In the genomic region with DNA sequence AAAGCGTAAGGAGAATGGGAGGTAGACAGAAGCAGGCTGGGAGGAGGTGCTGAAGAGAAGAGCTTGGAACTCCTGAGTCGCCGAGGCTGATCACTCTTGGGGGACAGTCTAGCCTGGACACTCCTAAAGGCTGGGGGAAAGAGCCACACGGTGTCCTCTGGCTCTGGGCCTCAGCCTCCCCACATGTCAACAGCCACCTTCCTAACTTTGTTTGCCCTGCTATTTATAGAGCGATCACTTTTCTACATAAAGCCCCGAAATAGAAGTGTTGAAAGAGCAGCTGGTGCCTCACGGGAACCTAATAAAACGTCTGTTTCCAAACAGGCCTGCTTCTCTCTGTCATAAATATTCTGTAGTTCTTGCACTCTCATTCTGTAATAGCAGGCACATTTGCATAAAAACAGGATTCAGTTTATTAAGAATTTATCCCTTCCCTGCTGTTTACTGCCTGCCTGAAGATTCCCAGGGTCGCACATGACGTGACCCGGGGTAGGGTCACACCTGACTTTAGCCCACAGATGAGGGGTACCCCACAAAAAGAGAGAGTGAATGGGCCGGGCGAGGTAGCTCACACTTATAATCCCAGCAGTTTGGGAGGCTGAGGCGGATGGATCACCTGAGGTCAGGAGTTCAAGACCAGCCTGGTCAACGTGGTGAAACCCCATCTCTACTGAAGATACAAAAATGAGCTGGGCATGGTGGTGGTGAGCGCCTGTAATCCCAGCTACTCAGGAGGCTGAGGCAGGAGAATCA, we compare ENCODE assay signal across 10 cellular contexts.
DNase-seq lines count a peak whose midpoint lies in the region; ATAC-seq, FAIRE-seq and TF ChIP-seq lines count a peak whose summit lies in the region.
"Had no signal": no experiment of that assay in that cellular context is flagged by ENCODE, and none has a peak within 500 bp of the region (broad histone marks: within the 10 kb centered on the region; RNA-seq: fewer than 3 reads in every experiment).

No MANE protein-coding gene starts in this region.

- peak overlapping the region; percentile 59 to 85 (median 72) for H3K27ac ChIP-seq in esophagus muscularis mucosa (replicated peaks in 1 of 4)
- H3K27ac ChIP-seq in pancreas: peak overlapping the region in 3 of 4 donors; percentile 24 to 74 (median 65)
- H3K27ac ChIP-seq in effector memory CD4-positive, alpha-beta T cell (ENCODE audit: insufficient read depth, low read length, poor library complexity, severe bottlenecking): no peak overlapping the region
- H3K27ac ChIP-seq in mesendoderm (ENCODE audit: low read depth, low read length): no peak overlapping the region

- no peaks in the 10 kb centered on the region for H3K36me3 ChIP-seq in Caco-2 (ENCODE audit: control insufficient read depth, insufficient read depth, low read length)
- H3K36me3 ChIP-seq in esophagus muscularis mucosa: no peaks in the 10 kb centered on the region
- H3K36me3 ChIP-seq in pancreas: no peaks in the 10 kb centered on the region
- no peaks in the 10 kb centered on the region for H3K36me3 ChIP-seq in effector memory CD4-positive, alpha-beta T cell (ENCODE audit: control insufficient read depth, insufficient read depth, low read length)
- H3K36me3 ChIP-seq in mesendoderm (ENCODE audit: control insufficient read depth, insufficient read depth, low read length): no peaks in the 10 kb centered on the region

- intact Hi-C loops in Caco-2 (cut with micrococcal nuclease; ENCODE audit: unreplicated experiment) (no loop called here), esophagus muscularis mucosa (cut with DNase I) (loop anchor here (5.0 to 10.0 kb wide), 3 partner anchors 46 to 304 kb away; a partner anchor contains a TSS), pancreas (cut with DNase I) (no loop called here), posterior vena cava (cut with DNase I) (no loop called here)

- no peak overlapping the region for H3K23ac ChIP-seq in mesendoderm (ENCODE audit: low read length)

- peak overlapping the region; percentile 21 for H3K27ac Mint-ChIP-seq in Caco-2 (ENCODE audit: unreplicated experiment)

- no peak overlapping the region for H3K18ac ChIP-seq in mesendoderm (ENCODE audit: low read length)

- H3K4ac ChIP-seq in mesendoderm (ENCODE audit: low read depth, low read length): no peak overlapping the region

- ATAC-seq in pancreas: peak in 3 of 4 donors; percentile 54 to 77 (median 64)

- H2BK120ac ChIP-seq in mesendoderm (ENCODE audit: low read depth, low read length): no peak overlapping the region

- no peak overlapping the region for H3K4me3 ChIP-seq in Caco-2 (ENCODE audit: low read depth, low read length)
- H3K4me3 ChIP-seq in esophagus muscularis mucosa: no peak overlapping the region
- no peak overlapping the region for H3K4me3 ChIP-seq in pancreas
- no peak overlapping the region for H3K4me3 ChIP-seq in effector memory CD4-positive, alpha-beta T cell (ENCODE audit: insufficient read depth, low read depth, low read length, poor library complexity, severe bottlenecking)
- no peak overlapping the region for H3K4me3 ChIP-seq in mesendoderm (ENCODE audit: low read length)

- no peak for DNase-seq in Caco-2
- DNase-seq in NCI-H2081 (lab: John Stamatoyannopoulos, UW): peak; percentile 47 to 80
- no peak for DNase-seq in esophagus muscularis mucosa (ENCODE audit: extremely low spot score)
- peak in 2 of 6 donors; percentile 51 to 54 for DNase-seq in pancreas
- DNase-seq in effector memory CD4-positive, alpha-beta T cell: no peak
- DNase-seq in posterior vena cava (ENCODE audit: low spot score): no peak
- no peak for DNase-seq in mesendoderm
- no peak for DNase-seq in NCI-H446 (lab: John Stamatoyannopoulos, UW)
- DNase-seq: activated B cell treated with CpG ODN at 0.5 μM for 24 hours, amniotic stem cell had no signal

- peak; percentile 49 for TF ChIP-seq EP300 in esophagus muscularis mucosa (IDR thresholded peaks at IDR 0.05)

- H2BK15ac ChIP-seq in mesendoderm (replicated peaks; ENCODE audit: low read depth): no peak overlapping the region

- H4K5ac ChIP-seq in mesendoderm (ENCODE audit: low read length): no peak overlapping the region

- H3K27me3 ChIP-seq in Caco-2 (replicated peaks; ENCODE audit: control insufficient read depth, insufficient read depth, low read length): no peaks in the 10 kb centered on the region
- no peaks in the 10 kb centered on the region for H3K27me3 ChIP-seq in esophagus muscularis mucosa
- H3K27me3 ChIP-seq in pancreas: no peaks in the 10 kb centered on the region
- no peaks in the 10 kb centered on the region for H3K27me3 ChIP-seq in effector memory CD4-positive, alpha-beta T cell (replicated peaks; ENCODE audit: control insufficient read depth, insufficient read depth, low read length, poor library complexity, severe bottlenecking)
- H3K27me3 ChIP-seq in mesendoderm (ENCODE audit: insufficient read depth, low read length, poor library complexity): no peaks in the 10 kb centered on the region

- BruUV-seq in Caco-2 (replicated peaks; lab: Mats Ljungman, UMichigan): no TSS peak

- CTCF ChIA-PET in Caco-2 (lab: Charles Lee): no interaction called here

- H3K36me3 Mint-ChIP-seq in Caco-2 (ENCODE audit: insufficient read depth, unreplicated experiment): no peaks in the 10 kb centered on the region

- WGBS in esophagus muscularis mucosa: 69% methylated on average over 16 of the region's 16 CpGs
- WGBS in pancreas, 2 donors: 46% methylated on average over 16 of the region's 16 CpGs
- WGBS in mesendoderm (ENCODE audit: extremely low coverage, insufficient coverage, low lambda C conversion rate): no CpG with 5 or more reads among the region's 16 CpGs

- no peak overlapping the region for H3K4me3 Mint-ChIP-seq in Caco-2 (ENCODE audit: unreplicated experiment)
- H3K4me3 Mint-ChIP-seq: activated B cell treated with CpG ODN at 0.5 μM for 24 hours had no signal

- no peaks in the 10 kb centered on the region for H3K79me1 ChIP-seq in mesendoderm (ENCODE audit: low read length)

- no peak overlapping the region for H3K9ac ChIP-seq in mesendoderm (ENCODE audit: low read length)

- no peak overlapping the region for H4K8ac ChIP-seq in mesendoderm (ENCODE audit: low read depth, low read length)

- no peak overlapping the region for H2BK5ac ChIP-seq in mesendoderm (ENCODE audit: low read length)

- FAIRE-seq in pancreas (lab: Jason Lieb, UNC): no peak

- no peak overlapping the region for H3K4me2 ChIP-seq in mesendoderm (ENCODE audit: low read length)

- no peak overlapping the region for H3K56ac ChIP-seq in mesendoderm (ENCODE audit: low read length)

- POLR2A ChIA-PET in Caco-2 (lab: Charles Lee): no interaction called here

- H3K9me3 ChIP-seq in Caco-2 (peaks cover 14% of the 10 kb centered on the region), esophagus muscularis mucosa (no peaks in the 10 kb centered on the region), pancreas (no peaks in the 10 kb centered on the region)
- H3K9me3 ChIP-seq in effector memory CD4-positive, alpha-beta T cell (ENCODE audit: control insufficient read depth, low read length): no peaks in the 10 kb centered on the region

- peaks cover 4% of the 10 kb centered on the region for H3K4me1 ChIP-seq in Caco-2
- H3K4me1 ChIP-seq in esophagus muscularis mucosa: peaks cover 80 to 86% (median 82%) of the 10 kb centered on the region in 4 donors
- H3K4me1 ChIP-seq in pancreas: peaks cover 32 to 56% (median 54%) of the 10 kb centered on the region in 3 donors
- H3K4me1 ChIP-seq in effector memory CD4-positive, alpha-beta T cell (ENCODE audit: control insufficient read depth, insufficient read depth, low read length, poor library complexity, severe bottlenecking): peaks cover 12% of the 10 kb centered on the region
- peaks cover 2% of the 10 kb centered on the region for H3K4me1 ChIP-seq in mesendoderm (ENCODE audit: control insufficient read depth, low read depth, low read length)

- no peaks in the 10 kb centered on the region for H3K79me2 ChIP-seq in mesendoderm (ENCODE audit: control insufficient read depth, insufficient read depth, low read length)

- no peak overlapping the region for H2AK5ac ChIP-seq in mesendoderm (ENCODE audit: low read length)

- TF ChIP-seq POLR2A in esophagus muscularis mucosa (IDR thresholded peaks at IDR 0.05; ENCODE audit: low read depth): no peak

- no peak for TF ChIP-seq CTCF in Caco-2 (IDR thresholded peaks at IDR 0.05; ENCODE audit: insufficient read depth in 1 of 2, low read depth in 1 of 2, low read length in 1 of 2, severe bottlenecking in 1 of 2, unreplicated experiment in 1 of 2)
- TF ChIP-seq CTCF in esophagus muscularis mucosa (IDR thresholded peaks at IDR 0.05): no peak
- TF ChIP-seq CTCF in pancreas (IDR thresholded peaks at IDR 0.05): no peak

- no peaks in the 10 kb centered on the region for H3K9me3 Mint-ChIP-seq in Caco-2 (ENCODE audit: unreplicated experiment)
- H3K9me3 Mint-ChIP-seq: activated B cell treated with CpG ODN at 0.5 μM for 24 hours had no signal

- no peaks in the 10 kb centered on the region for H3K27me3 Mint-ChIP-seq in Caco-2 (ENCODE audit: insufficient read depth, unreplicated experiment)
- H3K27me3 Mint-ChIP-seq: activated B cell treated with CpG ODN at 0.5 μM for 24 hours had no signal

- H3K4me1 Mint-ChIP-seq in Caco-2 (ENCODE audit: low read depth, unreplicated experiment): peaks cover 21% of the 10 kb centered on the region

Comparison
In these comparisons a context has a peak if more than half of its experiments do, and no peak if none do; other contexts are left out.
1. DNase-seq: peak in NCI-H2081 (2 of 2); none in Caco-2 (0 of 2), esophagus muscularis mucosa (single experiment), effector memory CD4-positive, alpha-beta T cell (0 of 3), posterior vena cava (single experiment), mesendoderm (single experiment) and NCI-H446 (0 of 2).
2. H3K27ac ChIP-seq: peak in esophagus muscularis mucosa (4 of 4) and pancreas (3 of 4); none in effector memory CD4-positive, alpha-beta T cell (single experiment) and mesendoderm (single experiment).